27 cellular contexts compared by ENCODE assay signal in the genomic region with DNA sequence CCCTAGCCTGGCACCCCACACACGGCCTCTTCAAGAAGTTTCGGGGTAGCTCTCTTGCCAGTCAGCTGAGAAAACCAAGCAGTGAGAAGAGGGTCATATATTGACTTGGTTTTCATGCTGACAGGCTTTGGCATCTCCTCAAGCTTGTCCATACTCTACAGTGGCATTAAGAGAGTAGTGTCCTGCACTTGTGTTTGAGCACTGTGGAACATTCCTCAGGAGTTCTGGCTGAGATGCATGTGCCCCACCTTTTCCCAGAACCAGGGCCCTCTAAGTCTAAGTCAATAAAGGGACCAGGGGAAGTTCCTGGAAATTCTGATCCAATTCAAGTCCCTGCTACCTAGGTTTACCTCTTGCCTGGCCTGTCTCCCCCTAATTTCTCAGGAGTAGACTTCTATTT.
"Had no signal": no experiment of that assay in that cellular context is flagged by ENCODE, and none has a peak within 500 bp of the region (broad histone marks: within the 10 kb centered on the region; RNA-seq: fewer than 3 reads in every experiment).

No MANE protein-coding gene starts in this region.

- ATAC-seq: activated CD4-positive, alpha-beta T cell treated with anti-CD3 and anti-CD28 coated beads for 36 hours; activated CD8-positive, alpha-beta memory T cell treated with anti-CD3 and anti-CD28 coated beads, Interleukin-2, amount 10 ng/mL, durations not matched to agents 7 days and 5 days; activated CD8-positive, alpha-beta T cell treated with anti-CD3 and anti-CD28 coated beads, Interleukin-2, amount 10 ng/mL, durations not matched to agents 7 days and 5 days; activated naive CD8-positive, alpha-beta T cell treated with anti-CD3 and anti-CD28 coated beads, Interleukin-2, amount 50 U/mL, for 24 hours; foreskin keratinocyte; gastrocnemius medialis had no signal

- H3K27me3 ChIP-seq: adrenal gland, ascending aorta, breast epithelium, cardiac muscle cell, colonic mucosa, esophagus muscularis mucosa, foreskin keratinocyte, gastrocnemius medialis had no signal

- H3K27ac ChIP-seq: adrenal gland, ascending aorta, breast epithelium, cardiac muscle cell, colonic mucosa, esophagus muscularis mucosa, foreskin keratinocyte, gastrocnemius medialis had no signal

- DNase-seq: activated CD4-positive, alpha-beta memory T cell treated with anti-CD3 and anti-CD28 coated beads for 36 hours; activated CD4-positive, alpha-beta T cell treated with anti-CD3 and anti-CD28 coated beads for 36 hours; activated CD4-positive, alpha-beta T cell treated with anti-CD3 and anti-CD28 coated beads, Interleukin-2, amount 10 ng/mL, durations not matched to agents 24 days and 14 days; activated CD4-positive, CD25-positive, alpha-beta regulatory T cell; activated CD4-positive, CD25-positive, alpha-beta regulatory T cell treated with anti-CD3 and anti-CD28 coated beads, Interleukin-2, amount 50 U/mL, for 72 hours; activated CD8-positive, alpha-beta memory T cell treated with anti-CD3 and anti-CD28 coated beads, Interleukin-2, amount 10 ng/mL, durations not matched to agents 7 days and 5 days; activated CD8-positive, alpha-beta memory T cell treated with anti-CD3 and anti-CD28 coated beads, Interleukin-2, amount 50 U/mL, for 4 hours; activated CD8-positive, alpha-beta T cell treated with anti-CD3 and anti-CD28 coated beads, Interleukin-2, amount 10 ng/mL, durations not matched to agents 7 days and 5 days; activated effector memory CD4-positive, alpha-beta T cell treated with anti-CD3 and anti-CD28 coated beads, Interleukin-2, amount 50 U/mL, for 16 hours; activated naive CD4-positive, alpha-beta T cell treated with anti-CD3 and anti-CD28 coated beads for 36 hours; activated naive CD8-positive, alpha-beta T cell treated with anti-CD3 and anti-CD28 coated beads for 36 hours; activated naive CD8-positive, alpha-beta T cell treated with anti-CD3 and anti-CD28 coated beads, Interleukin-2, amount 50 U/mL, for 24 hours; activated T-cell treated with anti-CD3 and anti-CD28 coated beads, Interleukin-2, amount 50 U/mL, for 1 hour; activated T-cell treated with anti-CD3 and anti-CD28 coated beads, Interleukin-2, amount 50 U/mL, for 48 hours; adrenal gland; central memory CD4-positive, alpha-beta T cell; cerebellar nuclear complex; colonic mucosa; effector CD8-positive, alpha-beta T cell; erythroblast; foreskin keratinocyte; gastrocnemius medialis; T-helper 2 cell had no signal

- H3K4me1 ChIP-seq: adrenal gland, ascending aorta, breast epithelium, colonic mucosa, esophagus muscularis mucosa, gastrocnemius medialis had no signal

- H3K36me3 ChIP-seq: adrenal gland, ascending aorta, breast epithelium, cardiac muscle cell, colonic mucosa, esophagus muscularis mucosa, gastrocnemius medialis had no signal

- H3K9me3 ChIP-seq: adrenal gland, ascending aorta, breast epithelium, colonic mucosa, esophagus muscularis mucosa, gastrocnemius medialis had no signal

- H3K4me3 ChIP-seq: adrenal gland, ascending aorta, breast epithelium, cardiac muscle cell, colonic mucosa, esophagus muscularis mucosa, gastrocnemius medialis had no signal
